In the genomic region with DNA sequence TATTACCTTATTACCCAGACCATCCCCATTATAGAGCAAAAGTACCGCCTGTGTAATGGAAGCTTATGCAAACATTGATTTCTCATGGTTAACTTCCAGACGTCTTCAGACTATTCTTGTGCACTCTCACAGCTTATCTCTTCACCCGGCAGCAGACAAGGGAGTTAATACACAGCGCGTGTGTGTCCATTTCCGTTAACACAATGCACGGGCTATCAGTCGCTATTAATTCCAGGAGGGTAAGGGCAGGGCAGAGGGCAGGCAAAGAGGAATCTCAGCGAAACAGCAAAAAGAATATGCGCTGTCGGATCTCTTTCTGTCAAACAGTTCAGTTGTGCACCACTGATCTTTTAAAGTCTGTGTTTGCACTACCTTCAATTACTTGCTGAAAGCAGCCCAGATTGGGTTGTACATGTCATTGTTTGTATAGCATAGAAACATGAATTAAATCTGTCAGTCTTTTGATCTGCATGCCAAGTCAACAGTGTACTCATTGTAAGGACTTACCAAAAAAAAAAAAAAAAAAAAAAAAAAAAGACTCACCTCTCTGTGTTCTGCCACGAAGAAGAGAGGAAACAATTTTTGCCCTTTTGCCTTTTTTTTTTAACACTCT, we compare ENCODE assay signal across 14 cellular contexts. TPM values are rescaled to one million over a fixed set of nuclear protein-coding genes. Genes with fewer than 3 reads are reported as not detected.
DNase-seq lines count a peak whose midpoint lies in the region; ATAC-seq and TF ChIP-seq lines count a peak whose summit lies in the region.
"Had no signal": no experiment of that assay in that cellular context is flagged by ENCODE, and none has a peak within 500 bp of the region (broad histone marks: within the 10 kb centered on the region; RNA-seq: fewer than 3 reads in every experiment).

No MANE protein-coding gene starts in this region.

- DNase-seq in COLO829 (ENCODE audit: low spot score) = peak; percentile 43
- DNase-seq in NCI-H146 treated with DMSO at 0.1 percent for 48 hours (lab: John Stamatoyannopoulos, UW; ENCODE audit: unreplicated experiment) = peak; percentile 95
- no peak for DNase-seq in left lung
- no peak for DNase-seq in stimulated activated CD4-positive, alpha-beta T cell treated with anti-CD3 and anti-CD28 coated beads, Interleukin-12 subunit alpha, Interleukin-12 subunit beta, amount 100 ng/mL, for 4 hours
- no peak for DNase-seq in NCI-H1930 (lab: John Stamatoyannopoulos, UW)
- DNase-seq in NCI-H2196 treated with DMSO at 0.1 percent for 48 hours (lab: John Stamatoyannopoulos, UW; ENCODE audit: unreplicated experiment) = no peak
- DNase-seq: activated CD4-positive, alpha-beta memory T cell treated with anti-CD3 and anti-CD28 coated beads for 36 hours; activated gamma-delta T cell treated with Interleukin-2 at 50 U/mL for 16 hours; cerebellar nuclear complex; uterus had no signal

- H3K27ac ChIP-seq in VCaP = peak overlapping the region; percentile 54
- H3K27ac ChIP-seq in left lung = no peak overlapping the region
- H3K27ac ChIP-seq: neutrophil, uterus had no signal

- H3K9me3 ChIP-seq in left lung = no peaks in the 10 kb centered on the region
- H3K9me3 ChIP-seq: neutrophil, uterus had no signal

- peaks cover 7 to 14% of the 10 kb centered on the region in 2 donors for H3K4me1 ChIP-seq in left lung
- H3K4me1 ChIP-seq: uterus had no signal

- no peak overlapping the region for H3K4me3 ChIP-seq in left lung
- H3K4me3 ChIP-seq: uterus had no signal

- intact Hi-C loops in left lung (cut with DNase I) = no loop called here

- peak; percentile 20 for ATAC-seq in left lung
- ATAC-seq in GM19452 (IDR thresholded peaks at IDR 0.05; ENCODE audit: unreplicated experiment) = no peak

- no peaks in the 10 kb centered on the region for H3K36me3 ChIP-seq in left lung
- H3K36me3 ChIP-seq: neutrophil, uterus had no signal

- TF ChIP-seq CTCF in VCaP (conservative IDR thresholded peaks at IDR 0.05) (no peak), left lung (IDR thresholded peaks at IDR 0.05) (no peak)

- no peaks in the 10 kb centered on the region for H3K27me3 ChIP-seq in left lung
- H3K27me3 ChIP-seq: neutrophil, uterus had no signal

RNA-seq across cellular contexts. Expression of gene CABCOCO1, which starts 41.1 kb away (rescaled TPM):
- 1 to 10 TPM in 1 of 2 donors, not detected in 1; 3.4 TPM for total RNA-seq in left lung
- total RNA-seq: activated CD4-positive, alpha-beta memory T cell treated with anti-CD3 and anti-CD28 coated beads for 36 hours; T-helper 1 cell treated with Interleukin-12 subunit alpha and Interleukin-12 subunit beta and Interleukin-4 antibody, amounts not matched to agents 30 ng/mL and 1 ng/mL, for 36 hours had no signal

Comparison
In these comparisons a context has a peak if more than half of its experiments do, and no peak if none do; other contexts are left out.
1. DNase-seq: peak in COLO829 (single experiment) and NCI-H146 treated with DMSO at 0.1 percent for 48 hours (single experiment); none in left lung (0 of 2), stimulated activated CD4-positive, alpha-beta T cell treated with anti-CD3 and anti-CD28 coated beads, Interleukin-12 subunit alpha, Interleukin-12 subunit beta, amount 100 ng/mL, for 4 hours (single experiment), NCI-H1930 (0 of 2) and NCI-H2196 treated with DMSO at 0.1 percent for 48 hours (single experiment).